In genomic region chr19:53538378-53539109, GRCh38 we compare ENCODE assay signal across 8 cellular contexts. TPM values are rescaled to one million over a fixed set of nuclear protein-coding genes. Genes with fewer than 3 reads are reported as not detected.
DNase-seq lines count a peak whose midpoint lies in the region; ATAC-seq and TF ChIP-seq lines count a peak whose summit lies in the region.

No MANE protein-coding gene starts in this region.

- POLR2A ChIA-PET in PC-3 (lab: Charles Lee; ENCODE audit: unreplicated experiment) = no interaction called here

- H2AFZ ChIP-seq in PC-3 (ENCODE audit: low read length) (peak overlapping the region; percentile 64), MM.1S (ENCODE audit: low read length) (no peak overlapping the region)

- no peak for TF ChIP-seq CTCF in PC-3 (conservative IDR thresholded peaks at IDR 0.05; ENCODE audit: low read depth, low read length)
- no peak for TF ChIP-seq CTCF in endodermal cell (conservative IDR thresholded peaks at IDR 0.05)
- TF ChIP-seq CTCF in MM.1S (IDR thresholded peaks at IDR 0.05; ENCODE audit: low read length) = no peak

- 53 to 68% methylated on average over 24 to 36 of the region's 36 CpGs for WGBS in endodermal cell (ENCODE audit: insufficient coverage in 1 of 2, insufficient read length in 1 of 2), 2 experiments

- CTCF ChIA-PET in PC-3 (lab: Charles Lee) = no interaction called here

- H3K9me3 Mint-ChIP-seq in T-helper 1 cell treated with Interleukin-12 subunit alpha and Interleukin-12 subunit beta and Interleukin-4 antibody, amounts not matched to agents 30 μg/mL and 1 μg/mL, for 36 hours = peaks cover 9% of the 10 kb centered on the region
- H3K9me3 Mint-ChIP-seq in endodermal cell = no peaks in the 10 kb centered on the region
- no peaks in the 10 kb centered on the region for H3K9me3 Mint-ChIP-seq in natural killer cell treated with Interleukin-12 subunit alpha and Interleukin-12 subunit beta and Interleukin-15 and Interleukin-18, amount 100 ng/mL, for 72 hours

- intact Hi-C loops in PC-3 (cut with micrococcal nuclease) = no loop called here

- H3K4me1 ChIP-seq in PC-3 (ENCODE audit: insufficient read depth, low read length) = peaks cover 23% of the 10 kb centered on the region
- no peaks in the 10 kb centered on the region for H3K4me1 ChIP-seq in endodermal cell (ENCODE audit: control insufficient read depth, insufficient read depth, low read length)
- no peaks in the 10 kb centered on the region for H3K4me1 ChIP-seq in MM.1S (ENCODE audit: low read length)

- H3K4me2 ChIP-seq in PC-3 (ENCODE audit: low read length) (peak overlapping the region; percentile 91), MM.1S (ENCODE audit: low read depth, low read length) (no peak overlapping the region)

- H3K9ac ChIP-seq in PC-3 (ENCODE audit: low read length) (peak overlapping the region; percentile 96), endodermal cell (ENCODE audit: extremely low read depth, low read length, poor library complexity, severe bottlenecking) (peak overlapping the region; percentile 49), MM.1S (ENCODE audit: low read length) (no peak overlapping the region)

- peak; percentile 31 for ATAC-seq in PC-3
- ATAC-seq in natural killer cell treated with Interleukin-12 subunit alpha and Interleukin-12 subunit beta and Interleukin-15 and Interleukin-18, amount 100 ng/mL, for 72 hours = peak in 1 of 2 donors; percentile 39

- peaks cover 30% of the 10 kb centered on the region for H3K79me2 ChIP-seq in PC-3 (ENCODE audit: low read length)
- H3K79me2 ChIP-seq in MM.1S (ENCODE audit: low read length) = no peaks in the 10 kb centered on the region

- H3K27me3 Mint-ChIP-seq in T-helper 1 cell treated with Interleukin-12 subunit alpha and Interleukin-12 subunit beta and Interleukin-4 antibody, amounts not matched to agents 30 μg/mL and 1 μg/mL, for 36 hours (ENCODE audit: low read depth) = no peaks in the 10 kb centered on the region
- H3K27me3 Mint-ChIP-seq in endodermal cell (ENCODE audit: insufficient read depth) = no peaks in the 10 kb centered on the region
- H3K27me3 Mint-ChIP-seq in natural killer cell treated with Interleukin-12 subunit alpha and Interleukin-12 subunit beta and Interleukin-15 and Interleukin-18, amount 100 ng/mL, for 72 hours = no peaks in the 10 kb centered on the region

- H4K20me1 ChIP-seq in PC-3 (ENCODE audit: low read length) (no peaks in the 10 kb centered on the region), MM.1S (ENCODE audit: insufficient read depth, low read length) (no peaks in the 10 kb centered on the region)

- peaks cover 12% of the 10 kb centered on the region for H3K4me1 Mint-ChIP-seq in T-helper 1 cell treated with Interleukin-12 subunit alpha and Interleukin-12 subunit beta and Interleukin-4 antibody, amounts not matched to agents 30 μg/mL and 1 μg/mL, for 36 hours (ENCODE audit: low read depth)
- no peaks in the 10 kb centered on the region for H3K4me1 Mint-ChIP-seq in endodermal cell
- H3K4me1 Mint-ChIP-seq in natural killer cell treated with Interleukin-12 subunit alpha and Interleukin-12 subunit beta and Interleukin-15 and Interleukin-18, amount 100 ng/mL, for 72 hours (ENCODE audit: low read depth in 2 of 2) = peaks cover 18 to 20% of the 10 kb centered on the region in 2 donors

- H3K27ac Mint-ChIP-seq in T-helper 1 cell treated with Interleukin-12 subunit alpha and Interleukin-12 subunit beta and Interleukin-4 antibody, amounts not matched to agents 30 μg/mL and 1 μg/mL, for 36 hours = peak overlapping the region; percentile 97
- peak overlapping the region; percentile 94 for H3K27ac Mint-ChIP-seq in endodermal cell
- H3K27ac Mint-ChIP-seq in natural killer cell treated with Interleukin-12 subunit alpha and Interleukin-12 subunit beta and Interleukin-15 and Interleukin-18, amount 100 ng/mL, for 72 hours = peak overlapping the region; percentile 91 to 97

- H3F3A ChIP-seq in PC-3 (ENCODE audit: low read length, unreplicated experiment) (no peaks in the 10 kb centered on the region), MM.1S (ENCODE audit: insufficient read depth, low read length) (no peaks in the 10 kb centered on the region)

- H3K4me3 ChIP-seq in PC-3 (ENCODE audit: low read length) (peak overlapping the region; percentile 77), endodermal cell (ENCODE audit: low read length) (peak overlapping the region; percentile 84), MM.1S (ENCODE audit: low read length) (no peak overlapping the region)

- H3K27ac ChIP-seq in PC-3 (ENCODE audit: low read length) (peak overlapping the region; percentile 81), endodermal cell (ENCODE audit: low read depth, low read length) (no peak overlapping the region), MM.1S (ENCODE audit: low read length) (no peak overlapping the region)

- no peaks in the 10 kb centered on the region for H3K27me3 ChIP-seq in PC-3 (ENCODE audit: low read length)
- H3K27me3 ChIP-seq in endodermal cell (ENCODE audit: control insufficient read depth, insufficient read depth, low read length, poor library complexity, severe bottlenecking) = no peaks in the 10 kb centered on the region
- no peaks in the 10 kb centered on the region for H3K27me3 ChIP-seq in MM.1S (replicated peaks; ENCODE audit: insufficient read depth, low read length)

- no peaks in the 10 kb centered on the region for H3K9me2 ChIP-seq in PC-3 (replicated peaks; ENCODE audit: low read length)
- no peaks in the 10 kb centered on the region for H3K9me2 ChIP-seq in MM.1S (replicated peaks; ENCODE audit: insufficient read depth, low read length)

- peaks cover 27% of the 10 kb centered on the region for H3K36me3 Mint-ChIP-seq in T-helper 1 cell treated with Interleukin-12 subunit alpha and Interleukin-12 subunit beta and Interleukin-4 antibody, amounts not matched to agents 30 μg/mL and 1 μg/mL, for 36 hours (ENCODE audit: low read depth)
- peaks cover 28% of the 10 kb centered on the region for H3K36me3 Mint-ChIP-seq in endodermal cell (ENCODE audit: low read depth)
- H3K36me3 Mint-ChIP-seq in natural killer cell treated with Interleukin-12 subunit alpha and Interleukin-12 subunit beta and Interleukin-15 and Interleukin-18, amount 100 ng/mL, for 72 hours = peaks cover 4% of the 10 kb centered on the region

- DNase-seq in T-helper 1 cell (no peak), PC-3 (peak; percentile 8), endodermal cell (peak; percentile 56), MM.1S (no peak), globus pallidus (ENCODE audit: low spot score) (no peak), putamen (ENCODE audit: low spot score) (no peak)
- peak; percentile 61 for DNase-seq in natural killer cell treated with Interleukin-12 subunit alpha and Interleukin-12 subunit beta and Interleukin-15 and Interleukin-18, amount 100 ng/mL, for 72 hours (ENCODE audit: low spot score)

- H3K9me3 ChIP-seq in PC-3 (ENCODE audit: low read length) (no peaks in the 10 kb centered on the region), endodermal cell (ENCODE audit: control insufficient read depth, low read length) (no peaks in the 10 kb centered on the region), MM.1S (replicated peaks; ENCODE audit: insufficient read depth, low read length) (no peaks in the 10 kb centered on the region)

- TSS peak; percentile 33 for BruUV-seq in PC-3 (replicated peaks; lab: Mats Ljungman, UMichigan)

- peaks cover 20% of the 10 kb centered on the region for H3K36me3 ChIP-seq in PC-3 (ENCODE audit: low read depth, low read length)
- peaks cover 19% of the 10 kb centered on the region for H3K36me3 ChIP-seq in endodermal cell (ENCODE audit: control insufficient read depth, insufficient read depth, low read length)
- no peaks in the 10 kb centered on the region for H3K36me3 ChIP-seq in MM.1S (replicated peaks; ENCODE audit: insufficient read depth, low read length)

- H3K4me3 Mint-ChIP-seq in T-helper 1 cell treated with Interleukin-12 subunit alpha and Interleukin-12 subunit beta and Interleukin-4 antibody, amounts not matched to agents 30 μg/mL and 1 μg/mL, for 36 hours = peak overlapping the region; percentile 90
- peak overlapping the region; percentile 91 for H3K4me3 Mint-ChIP-seq in endodermal cell
- peak overlapping the region; percentile 91 for H3K4me3 Mint-ChIP-seq in natural killer cell treated with Interleukin-12 subunit alpha and Interleukin-12 subunit beta and Interleukin-15 and Interleukin-18, amount 100 ng/mL, for 72 hours

RNA-seq across cellular contexts. Expression of gene ZNF331, which starts 0.6 kb away (rescaled TPM):
- 28.0 and 32.5 TPM in 2 replicates for total RNA-seq in PC-3 (2014; rRNA removed)
- total RNA-seq in endodermal cell = 10 to 100 TPM; 32.1 to 50.1 TPM
- 30.6 TPM for polyA plus RNA-seq in endodermal cell (2013, experiment 1 of 2)
- polyA plus RNA-seq in endodermal cell (2013, experiment 2 of 2) = 30.5 TPM
- 10 to 100 TPM; 12.0 to 15.1 TPM for total RNA-seq in natural killer cell treated with Interleukin-12 subunit alpha and Interleukin-12 subunit beta and Interleukin-15 and Interleukin-18, amount 100 ng/mL, for 72 hours

Comparison
In these comparisons a context has a peak if more than half of its experiments do, and no peak if none do; other contexts are left out.
1. DNase-seq: peak in PC-3 (single experiment), endodermal cell (single experiment) and natural killer cell treated with Interleukin-12 subunit alpha and Interleukin-12 subunit beta and Interleukin-15 and Interleukin-18, amount 100 ng/mL, for 72 hours (single experiment); none in T-helper 1 cell (0 of 5), MM.1S (single experiment), globus pallidus (single experiment) and putamen (single experiment).
2. Peak in every context shown above with its lines, with median percentiles within 50 percentile points of each other: H3K27ac Mint-ChIP-seq and H3K4me3 Mint-ChIP-seq.